ENCODE assay signal across 31 cellular contexts in the genomic region with DNA sequence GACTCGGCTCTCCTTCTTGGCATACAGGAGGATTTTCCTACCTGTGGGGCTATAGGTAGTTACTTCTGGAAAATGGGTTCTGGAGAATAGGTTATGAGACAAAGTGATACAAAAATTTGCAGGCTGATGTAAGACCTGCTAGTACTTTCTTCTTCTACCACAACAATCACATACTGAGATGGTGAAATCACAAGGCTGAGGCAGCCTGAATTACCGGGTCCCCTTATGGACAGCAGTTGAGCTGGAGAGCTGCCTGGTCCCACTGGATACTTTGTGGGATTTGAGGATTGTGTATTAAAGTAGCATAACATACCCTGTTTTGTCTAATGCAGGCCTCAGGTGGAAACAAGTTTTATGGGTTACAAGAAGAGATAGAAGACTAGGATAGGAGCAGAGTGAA.
A peak's percentile ranks its signal among the peaks of the same experiment; 100 is the strongest.
DNase-seq lines count a peak whose midpoint lies in the region; ATAC-seq and TF ChIP-seq lines count a peak whose summit lies in the region.
"Had no signal": no experiment of that assay in that cellular context is flagged by ENCODE, and none has a peak within 500 bp of the region (broad histone marks: within the 10 kb centered on the region; RNA-seq: fewer than 3 reads in every experiment).

No MANE protein-coding gene starts in this region.

- H3K27ac Mint-ChIP-seq in endothelial cell (ENCODE audit: unreplicated experiment): no peak overlapping the region
- H3K27ac Mint-ChIP-seq: activated T-helper 17 cell treated with anti-CD3 and anti-CD28 coated beads, Interleukin-2, amount 50 U/mL, for 72 hours; B cell; CD8-positive, alpha-beta memory T cell; effector memory CD8-positive, alpha-beta T cell; IgD-negative memory B cell; natural killer cell; T-helper 2 cell treated with Interferon-gamma antibody and Interleukin-4, amounts not matched to agents 5 μg/mL and 100 μg/mL, for 36 hours had no signal

- H4K8ac ChIP-seq in IMR-90 (ENCODE audit: low read depth in 2 of 2, low read length in 2 of 2) (no peak overlapping the region; a peak in 1 of 4 replicates), mesenchymal stem cell (ENCODE audit: low read length) (no peak overlapping the region)

- H2AK5ac ChIP-seq in IMR-90 (ENCODE audit: low read depth, low read length) (no peak overlapping the region; the same call in 1 of the 2 replicates), mesenchymal stem cell (ENCODE audit: low read length, severe bottlenecking) (no peak overlapping the region)

- 0 out of 2 replicates have a peak overlapping the region, but pooled peaks have one; percentile 20 for H3K4ac ChIP-seq in IMR-90 (ENCODE audit: low read depth, low read length)
- no peak overlapping the region for H3K4ac ChIP-seq in mesenchymal stem cell (ENCODE audit: low read depth in 1 of 2, low read length in 2 of 2)

- TF ChIP-seq RAD21 in IMR-90 (IDR thresholded peaks at IDR 0.05; ENCODE audit: low read length): no peak

- H3K27me3 ChIP-seq in IMR-90 (ENCODE audit: control insufficient read depth, insufficient read depth, low read length) (no peaks in the 10 kb centered on the region), mesenchymal stem cell (ENCODE audit: control insufficient read depth in 1 of 2, insufficient read depth in 1 of 2, low read length in 2 of 2) (no peaks in the 10 kb centered on the region)
- H3K27me3 ChIP-seq: gastroesophageal sphincter, hepatocyte, sigmoid colon had no signal

- no TSS peak for BruUV-seq in IMR-90 (replicated peaks; lab: Mats Ljungman, UMichigan)

- H2BK5ac ChIP-seq in IMR-90 (ENCODE audit: low read depth, low read length, poor library complexity, severe bottlenecking) (no peak overlapping the region), mesenchymal stem cell (ENCODE audit: low read depth, low read length, poor library complexity, severe bottlenecking) (no peak overlapping the region)

- H3K9me3 ChIP-seq in IMR-90 (ENCODE audit: control insufficient read depth, insufficient read depth, low read length) (no peaks in the 10 kb centered on the region), mesenchymal stem cell (ENCODE audit: control insufficient read depth, low read length) (no peaks in the 10 kb centered on the region)
- H3K9me3 ChIP-seq: gastroesophageal sphincter, lower lobe of right lung, prostate gland, sigmoid colon, transverse colon had no signal

- H3K9ac ChIP-seq in IMR-90 (ENCODE audit: low read depth, low read length) (no peak overlapping the region), mesenchymal stem cell (ENCODE audit: low read length) (no peak overlapping the region)

- H2AFZ ChIP-seq in IMR-90 (replicated peaks; ENCODE audit: low read length, poor library complexity): no peak overlapping the region
- H2AFZ ChIP-seq in mesenchymal stem cell (ENCODE audit: low read depth, low read length): no peak overlapping the region
- H2AFZ ChIP-seq: hepatocyte had no signal

- DNase-seq in AG04449 (ENCODE audit: low read depth, low spot score): peak; percentile 24
- peak; percentile 68 for DNase-seq in IMR-90
- peak; percentile 30 for DNase-seq in dedifferentiated amniotic fluid mesenchymal stem cell (ENCODE audit: extremely low spot score)
- peak; percentile 12 for DNase-seq in mesenchymal stem cell
- DNase-seq in endothelial cell (ENCODE audit: low spot score): no peak
- DNase-seq in activated CD4-positive, alpha-beta T cell treated with anti-CD3 and anti-CD28 coated beads, Interleukin-2, amount 50 U/mL, for 1 hour: no peak
- no peak for DNase-seq in NCI-H1694 (lab: John Stamatoyannopoulos, UW)
- DNase-seq: activated naive CD4-positive, alpha-beta T cell treated with anti-CD3 and anti-CD28 coated beads, Interleukin-2, amount 50 U/mL, for 16 hours; amygdala; CD8-positive, alpha-beta memory T cell; cortex of kidney; effector memory CD8-positive, alpha-beta T cell; lower lobe of right lung; natural killer cell; NCI-H1436 treated with DMSO at 0.1 percent for 48 hours; NCI-H345; NCI-H774; nucleus accumbens; sigmoid colon; stimulated activated CD4-positive, alpha-beta T cell treated with anti-CD3 and anti-CD28 coated beads, Interleukin-15, amount 100 ng/mL, for 24 hours; stimulated activated CD4-positive, alpha-beta T cell treated with anti-CD3 and anti-CD28 coated beads, Interleukin-4, amount 100 ng/mL, for 4 hours; transverse colon had no signal

- in situ Hi-C loops in IMR-90 (cut with MboI; ENCODE audit: low sequenced_read_pairs): no loop called here

- peak overlapping the region; percentile 54; the same call in 1 of the 3 replicates for H2BK15ac ChIP-seq in IMR-90 (ENCODE audit: low read depth, low read length)
- no peak overlapping the region for H2BK15ac ChIP-seq in mesenchymal stem cell (ENCODE audit: low read depth, poor library complexity, severe bottlenecking)

- H3K27ac ChIP-seq in IMR-90 (ENCODE audit: insufficient read depth, low read length) (peak overlapping the region; percentile 49; the same call in 1 of the 2 replicates), mesenchymal stem cell (ENCODE audit: low read length, poor library complexity, severe bottlenecking) (no peak overlapping the region)
- H3K27ac ChIP-seq: 22Rv1, gastroesophageal sphincter, hepatocyte, lower lobe of right lung, prostate gland, sigmoid colon, transverse colon had no signal

- no peak overlapping the region for H3K18ac ChIP-seq in IMR-90 (ENCODE audit: low read depth, low read length)
- no peak overlapping the region for H3K18ac ChIP-seq in mesenchymal stem cell (ENCODE audit: low read depth in 1 of 2, low read length in 2 of 2)

- H3K56ac ChIP-seq in IMR-90 (ENCODE audit: extremely low read depth, insufficient read depth, low read length): no peak overlapping the region

- H2AK9ac ChIP-seq in IMR-90 (replicated peaks; ENCODE audit: low read depth, low read length, poor library complexity): no peak overlapping the region

- no peak overlapping the region for H2BK12ac ChIP-seq in mesenchymal stem cell (ENCODE audit: low read length in 2 of 2)

- ATAC-seq in IMR-90 (ENCODE audit: low read depth) (peak; percentile 67), GM21528 (IDR thresholded peaks at IDR 0.05; ENCODE audit: low FRiP score, unreplicated experiment) (no peak)
- ATAC-seq: activated T-helper 17 cell treated with anti-CD3 and anti-CD28 coated beads, Interleukin-2, amount 50 U/mL, for 72 hours; effector memory CD8-positive, alpha-beta T cell; gastroesophageal sphincter; lower lobe of right lung; natural killer cell had no signal

- H3K36me3 ChIP-seq in IMR-90 (ENCODE audit: control insufficient read depth, insufficient read depth, low read length): no peaks in the 10 kb centered on the region
- no peaks in the 10 kb centered on the region for H3K36me3 ChIP-seq in mesenchymal stem cell (ENCODE audit: control insufficient read depth in 1 of 2, insufficient read depth in 2 of 2, low read depth in 1 of 2, low read length in 2 of 2)
- H3K36me3 ChIP-seq: gastroesophageal sphincter, lower lobe of right lung, prostate gland, sigmoid colon, transverse colon had no signal

- POLR2A ChIA-PET in AG04449 (lab: Yijun Ruan, JAX): no interaction called here
- POLR2A ChIA-PET in IMR-90 (lab: Charles Lee; ENCODE audit: unreplicated experiment): no interaction called here

- H3K4me1 ChIP-seq in IMR-90 (ENCODE audit: control insufficient read depth, insufficient read depth, low read length) (0 out of 2 replicates have a peak, but pooled peaks cover 2% of the 10 kb centered on the region), mesenchymal stem cell (ENCODE audit: control insufficient read depth, insufficient read depth, low read depth, low read length) (no peaks in the 10 kb centered on the region)
- H3K4me1 ChIP-seq: gastroesophageal sphincter, sigmoid colon, transverse colon had no signal

- H3K9me3 Mint-ChIP-seq in endothelial cell (ENCODE audit: unreplicated experiment): no peaks in the 10 kb centered on the region
- H3K9me3 Mint-ChIP-seq: activated T-helper 17 cell treated with anti-CD3 and anti-CD28 coated beads, Interleukin-2, amount 50 U/mL, for 72 hours; natural killer cell; T-helper 2 cell treated with Interferon-gamma antibody and Interleukin-4, amounts not matched to agents 5 μg/mL and 100 μg/mL, for 36 hours had no signal

- H3K36me3 Mint-ChIP-seq in endothelial cell (ENCODE audit: low read depth, unreplicated experiment): no peaks in the 10 kb centered on the region
- H3K36me3 Mint-ChIP-seq: CD8-positive, alpha-beta memory T cell; IgD-negative memory B cell; natural killer cell had no signal

- no peak overlapping the region for H4K5ac ChIP-seq in IMR-90 (ENCODE audit: low read depth, low read length)

- H3K23ac ChIP-seq in IMR-90 (ENCODE audit: low read depth, low read length) (no peak overlapping the region; the same call in 1 of the 2 replicates), mesenchymal stem cell (ENCODE audit: low read length in 2 of 2) (no peak overlapping the region)

- CTCF ChIA-PET in AG04449 (lab: Yijun Ruan, JAX): interaction anchor here (1.2 to 1.4 kb wide), 2 partner anchors 22 to 61 kb away, joined by 3 to 10 read pairs; no protein-coding TSS in a partner anchor
- CTCF ChIA-PET in IMR-90 (lab: Yijun Ruan, JAX): no interaction called here

- dilution Hi-C loops in IMR-90 (cut with HindIII; ENCODE audit: low sequenced_read_pairs, unreplicated experiment): no loop called here

- TF ChIP-seq CTCF in AG04449 (IDR thresholded peaks at IDR 0.05; ENCODE audit: insufficient read depth, low read length, missing control alignments) (no peak), IMR-90 (conservative IDR thresholded peaks at IDR 0.05; ENCODE audit: low read depth, low read length) (no peak), endothelial cell (IDR thresholded peaks at IDR 0.05; ENCODE audit: unreplicated experiment) (no peak)

- H4K91ac ChIP-seq in IMR-90 (ENCODE audit: insufficient read depth, low read depth, low read length) (peak overlapping the region; percentile 62; the same call in 1 of the 2 replicates), mesenchymal stem cell (ENCODE audit: low read length) (no peak overlapping the region)

- H3K4me1 Mint-ChIP-seq in endothelial cell (ENCODE audit: unreplicated experiment): peaks cover 17% of the 10 kb centered on the region
- H3K4me1 Mint-ChIP-seq: activated T-helper 17 cell treated with anti-CD3 and anti-CD28 coated beads, Interleukin-2, amount 50 U/mL, for 72 hours; B cell; CD8-positive, alpha-beta memory T cell; IgD-negative memory B cell; natural killer cell had no signal

- H3K27me3 Mint-ChIP-seq in endothelial cell (ENCODE audit: unreplicated experiment): no peaks in the 10 kb centered on the region

- H3K79me1 ChIP-seq in IMR-90 (ENCODE audit: low read depth in 1 of 2, low read length in 2 of 2): no peaks in the 10 kb centered on the region
- H3K79me1 ChIP-seq in mesenchymal stem cell (replicated peaks; ENCODE audit: low read length, poor library complexity, severe bottlenecking): no peaks in the 10 kb centered on the region

- no peak for TF ChIP-seq POLR2A in IMR-90 (IDR thresholded peaks at IDR 0.05; ENCODE audit: low read depth, low read length)

- H3K9me1 ChIP-seq in IMR-90 (ENCODE audit: insufficient read depth, low read length): 0 out of 2 replicates have a peak, but pooled peaks cover 2% of the 10 kb centered on the region

- no CpG with 5 or more reads among the region's 2 CpGs for WGBS in IMR-90 (ENCODE audit: extremely low coverage in 2 of 2, insufficient read length in 1 of 2), 2 experiments
- WGBS in mesenchymal stem cell: 83% methylated on average over 2 of the region's 2 CpGs

- H2BK20ac ChIP-seq in IMR-90 (ENCODE audit: low read depth, low read length): peak overlapping the region; percentile 60; the same call in 1 of the 2 replicates

- H2BK120ac ChIP-seq in IMR-90 (ENCODE audit: low read depth, low read length) (peak overlapping the region; percentile 59), mesenchymal stem cell (ENCODE audit: low read depth, low read length) (no peak overlapping the region)

- H3K14ac ChIP-seq in IMR-90 (replicated peaks; ENCODE audit: low read depth, low read length) (peak overlapping the region; percentile 48; the same call in 1 of the 2 replicates), mesenchymal stem cell (ENCODE audit: low read length in 2 of 2) (no peak overlapping the region)

- H3K4me2 ChIP-seq in IMR-90 (ENCODE audit: low read depth, low read length): no peak overlapping the region
- no peak overlapping the region for H3K4me2 ChIP-seq in mesenchymal stem cell (ENCODE audit: low read length, poor library complexity, severe bottlenecking)
- H3K4me2 ChIP-seq: hepatocyte had no signal

- intact Hi-C loops in IMR-90 (cut with micrococcal nuclease): no loop called here

- no peaks in the 10 kb centered on the region for H4K20me1 ChIP-seq in IMR-90 (ENCODE audit: insufficient read depth, low read length)

- H3K4me3 Mint-ChIP-seq in endothelial cell (ENCODE audit: unreplicated experiment): no peak overlapping the region
- H3K4me3 Mint-ChIP-seq: activated T-helper 17 cell treated with anti-CD3 and anti-CD28 coated beads, Interleukin-2, amount 50 U/mL, for 72 hours; B cell; CD8-positive, alpha-beta memory T cell; effector memory CD8-positive, alpha-beta T cell; IgD-negative memory B cell; natural killer cell; T-helper 2 cell treated with Interferon-gamma antibody and Interleukin-4, amounts not matched to agents 5 μg/mL and 100 μg/mL, for 36 hours had no signal

- H3K4me3 ChIP-seq in AG04449 (ENCODE audit: low read depth, low read length) (no peak overlapping the region), IMR-90 (ENCODE audit: insufficient read depth, low read depth, low read length) (no peak overlapping the region), mesenchymal stem cell (ENCODE audit: insufficient read depth in 1 of 2, low read depth in 1 of 2, low read length in 2 of 2) (no peak overlapping the region)
- H3K4me3 ChIP-seq: gastroesophageal sphincter, hepatocyte, lower lobe of right lung, prostate gland, sigmoid colon, transverse colon had no signal

Comparison
In these comparisons a context has a peak if more than half of its experiments do, and no peak if none do; other contexts are left out.
1. DNase-seq: peak in AG04449 (single experiment), IMR-90 (single experiment), dedifferentiated amniotic fluid mesenchymal stem cell (single experiment) and mesenchymal stem cell (single experiment); none in endothelial cell (single experiment), activated CD4-positive, alpha-beta T cell treated with anti-CD3 and anti-CD28 coated beads, Interleukin-2, amount 50 U/mL, for 1 hour (single experiment) and NCI-H1694 (single experiment).